Comparison of ENCODE assay signal across 13 cellular contexts in genomic region chr17:6374271-6374691, GRCh38.
DNase-seq lines count a peak whose midpoint lies in the region; ATAC-seq and TF ChIP-seq lines count a peak whose summit lies in the region.
"Had no signal": no experiment of that assay in that cellular context is flagged by ENCODE, and none has a peak within 500 bp of the region (broad histone marks: within the 10 kb centered on the region; RNA-seq: fewer than 3 reads in every experiment).

No MANE protein-coding gene starts in this region.

- H3K4me3 ChIP-seq in HUES48 (ENCODE audit: low read depth, low read length): peak overlapping the region; percentile 24; the same call in 1 of the 2 replicates
- H3K4me3 ChIP-seq in astrocyte of the spinal cord (ENCODE audit: low read depth, low read length): no peak overlapping the region
- H3K4me3 ChIP-seq in mesenchymal stem cell (ENCODE audit: insufficient read depth in 1 of 2, low read depth in 1 of 2, low read length in 2 of 2): no peak overlapping the region
- H3K4me3 ChIP-seq in CD8-positive, alpha-beta T cell (ENCODE audit: low read depth, low read length): no peak overlapping the region

- H2BK5ac ChIP-seq in mesenchymal stem cell (ENCODE audit: low read depth, low read length, poor library complexity, severe bottlenecking): no peak overlapping the region

- H3K9me3 Mint-ChIP-seq in T-cell: peaks cover 0 to 6% (median 0%) of the 10 kb centered on the region in 3 donors
- no peaks in the 10 kb centered on the region for H3K9me3 Mint-ChIP-seq in CD8-positive, alpha-beta T cell
- H3K9me3 Mint-ChIP-seq: activated naive CD4-positive, alpha-beta T cell treated with anti-CD3 and anti-CD28 coated beads, Interleukin-2, amount 10 ng/mL, durations not matched to agents 7 days and 5 days; immature natural killer cell had no signal

- H3K36me3 ChIP-seq in HUES48 (ENCODE audit: control insufficient read depth, insufficient read depth, low read length): no peaks in the 10 kb centered on the region
- no peaks in the 10 kb centered on the region for H3K36me3 ChIP-seq in mesenchymal stem cell (ENCODE audit: control insufficient read depth in 1 of 2, insufficient read depth in 2 of 2, low read depth in 1 of 2, low read length in 2 of 2)
- no peaks in the 10 kb centered on the region for H3K36me3 ChIP-seq in CD8-positive, alpha-beta T cell (ENCODE audit: insufficient read depth, low read length)

- no peak overlapping the region for H3K4me3 Mint-ChIP-seq in T-cell
- H3K4me3 Mint-ChIP-seq in CD8-positive, alpha-beta T cell: no peak overlapping the region
- H3K4me3 Mint-ChIP-seq: activated naive CD4-positive, alpha-beta T cell treated with anti-CD3 and anti-CD28 coated beads, Interleukin-2, amount 10 ng/mL, durations not matched to agents 7 days and 5 days; effector memory CD8-positive, alpha-beta T cell; immature natural killer cell had no signal

- no peak overlapping the region for H3K14ac ChIP-seq in mesenchymal stem cell (ENCODE audit: low read length in 2 of 2)

- intact Hi-C loops in CD8-positive, alpha-beta T cell (cut with DNase I, micrococcal nuclease): no loop called here

- peaks cover 0 to 6% (median 5%) of the 10 kb centered on the region in 3 donors for H3K4me1 Mint-ChIP-seq in T-cell
- no peaks in the 10 kb centered on the region for H3K4me1 Mint-ChIP-seq in CD8-positive, alpha-beta T cell (ENCODE audit: low read depth)
- H3K4me1 Mint-ChIP-seq: activated naive CD4-positive, alpha-beta T cell treated with anti-CD3 and anti-CD28 coated beads, Interleukin-2, amount 10 ng/mL, durations not matched to agents 7 days and 5 days; immature natural killer cell had no signal

- no peak overlapping the region for H4K8ac ChIP-seq in mesenchymal stem cell (ENCODE audit: low read length)

- no peak overlapping the region for H3K4me2 ChIP-seq in mesenchymal stem cell (ENCODE audit: low read length, poor library complexity, severe bottlenecking)

- H2AK5ac ChIP-seq in mesenchymal stem cell (ENCODE audit: low read length, severe bottlenecking): no peak overlapping the region

- peaks cover 16% of the 10 kb centered on the region; the same call in 1 of the 2 replicates for H3K9me3 ChIP-seq in HUES48 (ENCODE audit: control insufficient read depth, insufficient read depth, low read length)
- peaks cover 19% of the 10 kb centered on the region for H3K9me3 ChIP-seq in mesenchymal stem cell (ENCODE audit: control insufficient read depth, low read length)
- H3K9me3 ChIP-seq in CD8-positive, alpha-beta T cell (ENCODE audit: low read length): no peaks in the 10 kb centered on the region

- peaks cover 11% of the 10 kb centered on the region for H3K4me1 ChIP-seq in HUES48 (ENCODE audit: control insufficient read depth, insufficient read depth, low read length)
- peaks cover 7% of the 10 kb centered on the region for H3K4me1 ChIP-seq in mesenchymal stem cell (ENCODE audit: control insufficient read depth, insufficient read depth, low read depth, low read length)
- no peaks in the 10 kb centered on the region for H3K4me1 ChIP-seq in CD8-positive, alpha-beta T cell (ENCODE audit: insufficient read depth, low read length)

- H2AFZ ChIP-seq in mesenchymal stem cell (ENCODE audit: low read depth, low read length): no peak overlapping the region

- no peak overlapping the region for H2BK120ac ChIP-seq in mesenchymal stem cell (ENCODE audit: low read depth, low read length)

- peaks cover 30 to 33% of the 10 kb centered on the region in 2 donors for H3K27me3 Mint-ChIP-seq in T-cell
- H3K27me3 Mint-ChIP-seq in CD8-positive, alpha-beta T cell (ENCODE audit: low read depth): peaks cover 24% of the 10 kb centered on the region

- POLR2A ChIA-PET in T-cell (lab: Charles Lee): no interaction called here
- POLR2A ChIA-PET in CD8-positive, alpha-beta T cell (lab: Charles Lee): no interaction called here

- H4K91ac ChIP-seq in mesenchymal stem cell (ENCODE audit: low read length): no peak overlapping the region

- no peak for TF ChIP-seq CTCF in astrocyte of the spinal cord (IDR thresholded peaks at IDR 0.05; ENCODE audit: low read depth, low read length)
- TF ChIP-seq CTCF in CD8-positive, alpha-beta T cell (IDR thresholded peaks at IDR 0.05): no peak

- no peak overlapping the region for H3K23ac ChIP-seq in mesenchymal stem cell (ENCODE audit: low read length in 2 of 2)

- H3K36me3 Mint-ChIP-seq in T-cell: no peaks in the 10 kb centered on the region
- H3K36me3 Mint-ChIP-seq in CD8-positive, alpha-beta T cell: no peaks in the 10 kb centered on the region
- H3K36me3 Mint-ChIP-seq: activated naive CD4-positive, alpha-beta T cell treated with anti-CD3 and anti-CD28 coated beads, Interleukin-2, amount 10 ng/mL, durations not matched to agents 7 days and 5 days; immature natural killer cell had no signal

- ATAC-seq in T-cell (replicated peaks in 1 of 4) (no peak), SK-N-SH treated with all-trans-retinoic acid at 6 μM for 48 hours (no peak)
- ATAC-seq in CD8-positive, alpha-beta T cell: no peak
- ATAC-seq: effector memory CD8-positive, alpha-beta T cell had no signal

- peak overlapping the region in 1 of 2 experiments; percentile 66 for H3K18ac ChIP-seq in mesenchymal stem cell (ENCODE audit: low read depth in 1 of 2, low read length in 2 of 2)

- H2BK15ac ChIP-seq in mesenchymal stem cell (ENCODE audit: low read depth, poor library complexity, severe bottlenecking): no peak overlapping the region

- H3K27me3 ChIP-seq in HUES48 (ENCODE audit: control insufficient read depth, insufficient read depth, low read length): no peaks in the 10 kb centered on the region
- H3K27me3 ChIP-seq in mesenchymal stem cell (ENCODE audit: control insufficient read depth in 1 of 2, insufficient read depth in 1 of 2, low read length in 2 of 2): peaks cover 6 to 17% of the 10 kb centered on the region in 2 experiments
- H3K27me3 ChIP-seq in CD8-positive, alpha-beta T cell (ENCODE audit: insufficient read depth, low read length): no peaks in the 10 kb centered on the region

- no peak overlapping the region for H3K27ac Mint-ChIP-seq in T-cell
- H3K27ac Mint-ChIP-seq in CD8-positive, alpha-beta T cell: no peak overlapping the region
- H3K27ac Mint-ChIP-seq: activated naive CD4-positive, alpha-beta T cell treated with anti-CD3 and anti-CD28 coated beads, Interleukin-2, amount 10 ng/mL, durations not matched to agents 7 days and 5 days; effector memory CD8-positive, alpha-beta T cell; immature natural killer cell had no signal

- in situ Hi-C loops in astrocyte of the spinal cord (cut with HindIII; ENCODE audit: low sequenced_read_pairs) (no loop called here), KBM-7 (cut with MboI; ENCODE audit: low pct_unique_long_range_greater_than_20kb, low sequenced_read_pairs) (no loop called here)

- peak overlapping the region in 1 of 2 experiments; percentile 42 for H2BK12ac ChIP-seq in mesenchymal stem cell (ENCODE audit: low read length in 2 of 2)

- CTCF ChIA-PET in T-cell (lab: Charles Lee): no interaction called here
- CTCF ChIA-PET in CD8-positive, alpha-beta T cell (lab: Charles Lee): no interaction called here

- no peak overlapping the region for H3K4ac ChIP-seq in mesenchymal stem cell (ENCODE audit: low read depth in 1 of 2, low read length in 2 of 2)

- H3K79me1 ChIP-seq in mesenchymal stem cell (replicated peaks; ENCODE audit: low read length, poor library complexity, severe bottlenecking): no peaks in the 10 kb centered on the region

- DNase-seq in DMS53 treated with DMSO at 0.1 percent for 48 hours (lab: John Stamatoyannopoulos, UW; ENCODE audit: unreplicated experiment) (peak; percentile 26), astrocyte of the spinal cord (ENCODE audit: low read depth, low spot score) (peak; percentile 40), mesenchymal stem cell (peak; percentile 66), KBM-7 (no peak), T-cell (no peak)
- DNase-seq in CD8-positive, alpha-beta T cell: no peak
- DNase-seq: effector memory CD8-positive, alpha-beta T cell; immature natural killer cell; NK-92 treated with Interleukin-12 subunit alpha and Interleukin-12 subunit beta, amount 100 ng/mL, for 24 hours; T1000 had no signal

- no peak overlapping the region for H3K27ac ChIP-seq in HUES48 (ENCODE audit: low read depth, low read length)
- no peak overlapping the region for H3K27ac ChIP-seq in mesenchymal stem cell (ENCODE audit: low read length, poor library complexity, severe bottlenecking)
- H3K27ac ChIP-seq in CD8-positive, alpha-beta T cell (ENCODE audit: low read depth, low read length): no peak overlapping the region

- 53% methylated on average over 2 of the region's 2 CpGs for WGBS in mesenchymal stem cell

- H3K9ac ChIP-seq in HUES48 (ENCODE audit: low read depth, low read length) (no peak overlapping the region), mesenchymal stem cell (ENCODE audit: low read length) (no peak overlapping the region)

TF ChIP-seq in SK-N-SH treated with all-trans-retinoic acid at 6 μM for 48 hours, 23 proteins besides CTCF, POLR2A, EP300 and RAD21 (continues in another document):
- no peak for TF ChIP-seq GLIS3 (CRISPR knock-in tag; IDR thresholded peaks at IDR 0.05)
- TF ChIP-seq CSRNP3 (CRISPR knock-in tag; IDR thresholded peaks at IDR 0.05): no peak
- TF ChIP-seq CSDC2 (CRISPR knock-in tag; IDR thresholded peaks at IDR 0.05): no peak
- TF ChIP-seq ZNF8 (CRISPR knock-in tag; IDR thresholded peaks at IDR 0.05): no peak

Comparison
In these comparisons a context has a peak if more than half of its experiments do, and no peak if none do; other contexts are left out.
1. DNase-seq: peak in DMS53 treated with DMSO at 0.1 percent for 48 hours (single experiment), astrocyte of the spinal cord (single experiment) and mesenchymal stem cell (single experiment); none in KBM-7 (single experiment), T-cell (0 of 34) and CD8-positive, alpha-beta T cell (0 of 7).